Comparison of ENCODE assay signal across 8 cellular contexts in genomic region chr15:74540135-74540760, GRCh38. TPM values are rescaled to one million over a fixed set of nuclear protein-coding genes. Genes with fewer than 3 reads are reported as not detected.
DNase-seq lines count a peak whose midpoint lies in the region; FAIRE-seq and TF ChIP-seq lines count a peak whose summit lies in the region.

No MANE protein-coding gene starts in this region.

- H3K36me3 ChIP-seq in keratinocyte (ENCODE audit: control insufficient read depth in 2 of 2, extremely low read depth in 1 of 2, insufficient read depth in 2 of 2, low read length in 2 of 2), result peaks cover 0 to 2% of the 10 kb centered on the region in 2 experiments

- peaks cover 28% of the 10 kb centered on the region for H3K36me3 Mint-ChIP-seq in activated naive CD8-positive, alpha-beta T cell treated with anti-CD3 and anti-CD28 coated beads for 36 hours

- no peak for TF ChIP-seq CTCF in keratinocyte (optimal IDR thresholded peaks at IDR 0.05 in 1 of 3, IDR thresholded peaks at IDR 0.05 in 1 of 3, conservative IDR thresholded peaks at IDR 0.05 in 1 of 3; ENCODE audit: extremely low read depth in 1 of 3, insufficient read depth in 2 of 3, low read length in 3 of 3)

- H4K20me1 ChIP-seq in keratinocyte (ENCODE audit: control insufficient read depth, extremely low read depth, insufficient read depth, low read length), result no peaks in the 10 kb centered on the region

- H3K27ac ChIP-seq in keratinocyte (ENCODE audit: control insufficient read depth, insufficient read depth, low read length), result peak overlapping the region; percentile 84
- peak overlapping the region; percentile 43 for H3K27ac ChIP-seq in substantia nigra (ENCODE audit: low read depth, low read length, poor library complexity, severe bottlenecking)

- peaks cover 35% of the 10 kb centered on the region for H3K4me1 Mint-ChIP-seq in activated naive CD8-positive, alpha-beta T cell treated with anti-CD3 and anti-CD28 coated beads for 36 hours

- no peaks in the 10 kb centered on the region for H3K9me3 Mint-ChIP-seq in activated naive CD8-positive, alpha-beta T cell treated with anti-CD3 and anti-CD28 coated beads for 36 hours

- peak overlapping the region; percentile 81 for H3K9ac ChIP-seq in keratinocyte (ENCODE audit: control insufficient read depth, extremely low read depth, insufficient read depth, low read length)

- peak overlapping the region; percentile 67 for H2AFZ ChIP-seq in keratinocyte (ENCODE audit: control insufficient read depth, low read length)

- CTCF ChIA-PET in HEK293T (lab: Yijun Ruan, JAX), result interaction anchor here (1.2 to 1.3 kb wide), 3 partner anchors 60 to 167 kb away, joined by 3 to 6 read pairs (median 4); no protein-coding TSS in a partner anchor

- peak overlapping the region; percentile 96 for H3K27ac Mint-ChIP-seq in activated naive CD8-positive, alpha-beta T cell treated with anti-CD3 and anti-CD28 coated beads for 36 hours

- POLR2A ChIA-PET in HEK293T (lab: Yijun Ruan, JAX), result interaction anchor here (0.9 to 5.1 kb wide), 22 partner anchors 8 to 220 kb away, joined by 3 to 70 read pairs (median 4); partner anchors contain the start of genes CLK3 and UBL7

- FAIRE-seq in keratinocyte (lab: Jason Lieb, UNC), result no peak

- no peaks in the 10 kb centered on the region for H3K27me3 Mint-ChIP-seq in activated naive CD8-positive, alpha-beta T cell treated with anti-CD3 and anti-CD28 coated beads for 36 hours

- dilution Hi-C loops in keratinocyte (cut with MboI; ENCODE audit: extremely low pct_ligation_motif_present, low sequenced_read_pairs), result no loop called here

- peak overlapping the region; percentile 76 to 94 (median 86) for H3K4me3 ChIP-seq in keratinocyte (ENCODE audit: control insufficient read depth in 2 of 3, extremely low read depth in 1 of 3, insufficient read depth in 2 of 3, low read depth in 1 of 3, low read length in 3 of 3)

- peak; percentile 30 for DNase-seq in NCI-H748 (lab: John Stamatoyannopoulos, UW; ENCODE audit: unreplicated experiment)
- no peak for DNase-seq in NCI-H748 treated with DMSO at 0.1 percent for 48 hours (lab: John Stamatoyannopoulos, UW)
- DNase-seq in HT1080 (ENCODE audit: low read depth), result peak; percentile 30
- DNase-seq in activated naive CD8-positive, alpha-beta T cell treated with anti-CD3 and anti-CD28 coated beads for 36 hours, result peak; percentile 8
- no peak for DNase-seq in keratinocyte (ENCODE audit: low read depth, low spot score)
- no peak for DNase-seq in substantia nigra (lab: John Stamatoyannopoulos, UW)
- DNase-seq in DMS153 (lab: John Stamatoyannopoulos, UW), result no peak
- no peak for DNase-seq in HEK293T (ENCODE audit: extremely low spot score)

- H3K27me3 ChIP-seq in keratinocyte (ENCODE audit: control insufficient read depth, extremely low read depth, insufficient read depth, low read length), result no peaks in the 10 kb centered on the region

- H3K4me2 ChIP-seq in keratinocyte (ENCODE audit: control insufficient read depth, extremely low read depth, insufficient read depth, low read depth, low read length), result peak overlapping the region; percentile 91

- no peaks in the 10 kb centered on the region for H3K9me3 ChIP-seq in keratinocyte (ENCODE audit: control insufficient read depth, low read depth, low read length)

- peak overlapping the region; percentile 99 for H3K4me3 Mint-ChIP-seq in activated naive CD8-positive, alpha-beta T cell treated with anti-CD3 and anti-CD28 coated beads for 36 hours

- no peaks in the 10 kb centered on the region for H3K9me1 ChIP-seq in keratinocyte (ENCODE audit: control insufficient read depth, extremely low read depth, insufficient read depth, low read length)

- peaks cover 40% of the 10 kb centered on the region for H3K4me1 ChIP-seq in keratinocyte (ENCODE audit: control insufficient read depth, extremely low read depth, insufficient read depth, low read length)

- H3K79me2 ChIP-seq in keratinocyte (ENCODE audit: control insufficient read depth, insufficient read depth, low read length), result peaks cover 8% of the 10 kb centered on the region

TF ChIP-seq in HEK293T, 16 proteins besides CTCF, POLR2A, EP300 and RAD21:
- TF ChIP-seq NFRKB (IDR thresholded peaks at IDR 0.05) (no peak), PKNOX1 (IDR thresholded peaks at IDR 0.05) (no peak), FOXM1 (IDR thresholded peaks at IDR 0.05; ENCODE audit: borderline replicate concordance) (no peak), SP1 (IDR thresholded peaks at IDR 0.05) (no peak), FOXA1 (IDR thresholded peaks at IDR 0.05) (no peak), BHLHE40 (IDR thresholded peaks at IDR 0.05; ENCODE audit: borderline replicate concordance) (no peak), FOXK2 (IDR thresholded peaks at IDR 0.05) (no peak), ELF4 (IDR thresholded peaks at IDR 0.05) (no peak), HDGF (IDR thresholded peaks at IDR 0.05; ENCODE audit: borderline replicate concordance) (no peak)

RNA-seq across cellular contexts. Expression of gene ARID3B, which starts 0.8 kb away (rescaled TPM):
- total RNA-seq in HT1080 (2014; rRNA removed; shearing (Covaris generic)), result 3.5 and 4.9 TPM in 2 replicates
- 4.0 TPM in 2 replicates for polyA plus RNA-seq in HT1080 (2015; cell fraction: cytosol; rRNA removed)
- polyA plus RNA-seq in HT1080 (2015; cell fraction: nucleus; rRNA removed), result 12.4 and 16.2 TPM in 2 replicates
- 10 to 100 TPM; 23.4 to 23.5 TPM for total RNA-seq in activated naive CD8-positive, alpha-beta T cell treated with anti-CD3 and anti-CD28 coated beads for 36 hours
- polyA plus RNA-seq in keratinocyte, result 3.6 to 3.7 TPM (median 3.6 TPM) in 3 replicates
- 2.6 TPM for polyA plus RNA-seq in keratinocyte (2011; ENCODE audit: low read depth)
- 1.6 and 1.9 TPM in 2 replicates for polyA plus RNA-seq in keratinocyte (2011; cell fraction: cytosol; rRNA removed)
- polyA plus RNA-seq in keratinocyte (2011; cell fraction: nucleus; rRNA removed), result 9.3 and 11.9 TPM in 2 replicates
- polyA plus RNA-seq in keratinocyte (2012; ENCODE audit: low replicate concordance), result 2.8 and 3.5 TPM in 2 replicates
- polyA minus RNA-seq in keratinocyte, result 5.2 to 6.6 TPM (median 6.3 TPM) in 3 replicates
- 4.4 TPM for polyA minus RNA-seq in keratinocyte (2011; cell fraction: cytosol; rRNA and poly(A)+ RNA removed)
- polyA minus RNA-seq in keratinocyte (2011; cell fraction: nucleus; rRNA and poly(A)+ RNA removed), result 4.5 and 10.6 TPM in 2 replicates

Comparison
In these comparisons a context has a peak if more than half of its experiments do, and no peak if none do; other contexts are left out.
1. DNase-seq: peak in NCI-H748 (single experiment), HT1080 (single experiment) and activated naive CD8-positive, alpha-beta T cell treated with anti-CD3 and anti-CD28 coated beads for 36 hours (single experiment); none in NCI-H748 treated with DMSO at 0.1 percent for 48 hours (single experiment), keratinocyte (single experiment), substantia nigra (0 of 49), DMS153 (single experiment) and HEK293T (single experiment).